17 cellular contexts compared by ENCODE assay signal in genomic region chr3:156171517-156172267, GRCh38. TPM values are rescaled to one million over a fixed set of nuclear protein-coding genes. Genes with fewer than 3 reads are reported as not detected.
"Had no signal": no experiment of that assay in that cellular context is flagged by ENCODE, and none has a peak within 500 bp of the region (broad histone marks: within the 10 kb centered on the region; RNA-seq: fewer than 3 reads in every experiment).

No MANE protein-coding gene starts in this region.

- H3K36me3 Mint-ChIP-seq: WTC11 had no signal

- H3K4me3 Mint-ChIP-seq: activated CD8-positive, alpha-beta T cell treated with anti-CD3 and anti-CD28 coated beads, Interleukin-2, amount 10 ng/mL, durations not matched to agents 7 days and 5 days; activated T-helper 1 cell treated with anti-CD3 and anti-CD28 coated beads, Interleukin-12 subunit alpha, Interleukin-12 subunit beta, Interleukin-2, Interleukin-4 antibody, amounts not matched to agents 30 ng/mL and 10 ng/mL and 1 ng/mL, durations not matched to agents 14 hours and 24 hours and 36 hours; WTC11 had no signal

- H3K27ac Mint-ChIP-seq: activated CD8-positive, alpha-beta T cell treated with anti-CD3 and anti-CD28 coated beads, Interleukin-2, amount 10 ng/mL, durations not matched to agents 7 days and 5 days; activated T-helper 1 cell treated with anti-CD3 and anti-CD28 coated beads, Interleukin-12 subunit alpha, Interleukin-12 subunit beta, Interleukin-2, Interleukin-4 antibody, amounts not matched to agents 30 ng/mL and 10 ng/mL and 1 ng/mL, durations not matched to agents 14 hours and 24 hours and 36 hours; WTC11 had no signal

- ATAC-seq: activated CD8-positive, alpha-beta T cell treated with anti-CD3 and anti-CD28 coated beads, Interleukin-2, amount 10 ng/mL, durations not matched to agents 7 days and 5 days; WTC11 had no signal

- FAIRE-seq: endothelial cell of umbilical vein, islet of Langerhans had no signal

- DNase-seq: activated CD4-positive, alpha-beta T cell treated with anti-CD3 and anti-CD28 coated beads for 48 hours; activated CD8-positive, alpha-beta T cell treated with anti-CD3 and anti-CD28 coated beads, Interleukin-2, amount 10 ng/mL, durations not matched to agents 7 days and 5 days; activated naive CD4-positive, alpha-beta T cell treated with Interleukin-2 at 50 U/mL for 16 hours; adrenal gland; colonic mucosa; effector CD4-positive, alpha-beta T cell; foreskin melanocyte; head of caudate nucleus; mammary epithelial cell; stimulated activated CD4-positive, alpha-beta T cell treated with anti-CD3 and anti-CD28 coated beads, Interleukin-12 subunit alpha, Interleukin-12 subunit beta, amount 100 ng/mL, for 4 hours; stimulated activated naive CD4-positive, alpha-beta T cell; substantia nigra; transverse colon had no signal

- H3K27me3 ChIP-seq: adrenal gland, colonic mucosa, transverse colon had no signal

- H3K9me3 ChIP-seq: adrenal gland, colonic mucosa, transverse colon had no signal

- H3K27ac ChIP-seq: adrenal gland, colonic mucosa, transverse colon had no signal

- H3K4me1 Mint-ChIP-seq: WTC11 had no signal

- H3K4me3 ChIP-seq: adrenal gland, colonic mucosa, transverse colon had no signal

- H3K4me1 ChIP-seq: adrenal gland, colonic mucosa, transverse colon had no signal

- H3K36me3 ChIP-seq: adrenal gland, colonic mucosa, transverse colon had no signal

- H3K9me3 Mint-ChIP-seq: activated T-helper 1 cell treated with anti-CD3 and anti-CD28 coated beads, Interleukin-12 subunit alpha, Interleukin-12 subunit beta, Interleukin-2, Interleukin-4 antibody, amounts not matched to agents 30 ng/mL and 10 ng/mL and 1 ng/mL, durations not matched to agents 14 hours and 24 hours and 36 hours; WTC11 had no signal

RNA-seq across cellular contexts. Expression of gene KCNAB1, which starts 51.3 kb away (rescaled TPM):
- total RNA-seq: activated T-helper 1 cell treated with anti-CD3 and anti-CD28 coated beads, Interleukin-12 subunit alpha, Interleukin-12 subunit beta, Interleukin-2, Interleukin-4 antibody, amounts not matched to agents 30 ng/mL and 10 ng/mL and 1 ng/mL, durations not matched to agents 14 hours and 24 hours and 36 hours; endothelial cell of umbilical vein had no signal
- polyA plus RNA-seq: mammary epithelial cell had no signal
